Comparison of ENCODE assay signal across 16 cellular contexts in the genomic region with DNA sequence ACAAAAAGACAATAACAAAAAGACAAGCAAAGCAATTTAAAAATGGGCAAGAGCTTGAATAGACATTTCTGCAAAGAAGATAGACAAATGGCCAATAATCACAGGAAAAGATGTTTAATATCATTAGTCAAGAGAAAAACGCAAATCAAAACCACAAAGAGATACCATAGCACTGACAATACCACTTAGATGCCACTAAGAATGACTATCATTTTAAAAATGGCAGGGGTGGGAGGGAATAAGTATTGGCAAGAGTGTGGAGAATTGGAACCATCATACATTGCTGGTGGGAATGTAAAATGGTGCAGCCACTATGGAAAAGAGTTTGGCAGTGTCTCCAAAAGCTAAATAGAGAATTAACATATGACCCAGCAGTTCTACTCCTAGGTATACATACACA.
"Had no signal": no experiment of that assay in that cellular context is flagged by ENCODE, and none has a peak within 500 bp of the region (broad histone marks: within the 10 kb centered on the region; RNA-seq: fewer than 3 reads in every experiment).

No MANE protein-coding gene starts in this region.

- H3K4me3 ChIP-seq: gastrocnemius medialis, ovary, psoas muscle, right atrium auricular region, upper lobe of left lung had no signal

- DNase-seq: activated CD4-positive, alpha-beta T cell treated with anti-CD3 and anti-CD28 coated beads, Interleukin-2, amount 10 ng/mL, durations not matched to agents 7 days and 5 days; activated CD4-positive, CD25-positive, alpha-beta regulatory T cell treated with anti-CD3 and anti-CD28 coated beads, Interleukin-2, amount 50 U/mL, for 72 hours; activated gamma-delta T cell treated with Interleukin-2 at 50 U/mL for 16 hours; activated T-cell treated with anti-CD3 and anti-CD28 coated beads, Interleukin-2, amount 50 U/mL, for 1 hour; anterior cingulate cortex; effector CD4-positive, alpha-beta T cell; gastrocnemius medialis; hippocampal formation; left ventricle myocardium superior; ovary; psoas muscle; stimulated activated CD4-positive, alpha-beta T cell treated with anti-CD3 and anti-CD28 coated beads, Interleukin-4, amount 100 ng/mL, for 24 hours; stimulated activated naive CD4-positive, alpha-beta T cell treated with Interleukin-2 at 50 U/mL for 16 hours; upper lobe of left lung; WERI-Rb-1 had no signal
